27 cellular contexts compared by ENCODE assay signal in the genomic region with DNA sequence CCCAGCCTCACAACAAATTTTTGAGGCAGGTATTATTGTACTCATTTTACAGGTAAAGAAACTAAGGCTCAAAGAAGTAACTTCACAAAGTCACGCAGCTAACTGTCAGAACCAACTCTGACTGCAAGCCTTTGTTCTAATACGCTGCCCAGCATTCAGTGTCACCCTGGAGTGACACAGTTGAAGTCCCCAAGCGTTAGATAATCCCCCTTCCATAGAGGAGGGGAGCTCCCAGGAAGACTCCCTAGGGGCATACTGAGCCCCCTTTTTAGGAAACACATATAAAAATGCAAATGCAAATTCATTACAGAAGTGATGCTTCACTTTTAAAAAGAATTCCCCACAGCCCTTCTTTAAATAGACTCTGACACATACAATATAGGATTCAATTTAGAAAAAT.
DNase-seq lines count a peak whose midpoint lies in the region; ATAC-seq, FAIRE-seq and TF ChIP-seq lines count a peak whose summit lies in the region.
"Had no signal": no experiment of that assay in that cellular context is flagged by ENCODE, and none has a peak within 500 bp of the region (broad histone marks: within the 10 kb centered on the region; RNA-seq: fewer than 3 reads in every experiment).

No MANE protein-coding gene starts in this region.

- H3K4me3 ChIP-seq in A673 (ENCODE audit: low read depth, low read length, poor library complexity, severe bottlenecking): no peak overlapping the region
- peak overlapping the region; percentile 24; the same call in 1 of the 2 replicates for H3K4me3 ChIP-seq in OCI-LY3 (ENCODE audit: low read length)
- H3K4me3 ChIP-seq in upper lobe of right lung: no peak overlapping the region
- H3K4me3 ChIP-seq in neuronal stem cell (ENCODE audit: low read length in 2 of 2): no peak overlapping the region

- H2BK120ac ChIP-seq in neuronal stem cell (ENCODE audit: low read depth, low read length): no peak overlapping the region

- H3K27me3 ChIP-seq in A673 (replicated peaks; ENCODE audit: insufficient read depth, low read depth, low read length, poor library complexity): no peaks in the 10 kb centered on the region
- peaks cover 3% of the 10 kb centered on the region; the same call in 1 of the 2 replicates for H3K27me3 ChIP-seq in OCI-LY3 (ENCODE audit: low read depth, low read length)
- no peaks in the 10 kb centered on the region for H3K27me3 ChIP-seq in upper lobe of right lung
- no peaks in the 10 kb centered on the region for H3K27me3 ChIP-seq in neuronal stem cell (ENCODE audit: control insufficient read depth in 3 of 3, insufficient read depth in 3 of 3, low read depth in 1 of 3, low read length in 3 of 3)
- H3K27me3 ChIP-seq: BE2C had no signal

- H2BK5ac ChIP-seq in neuronal stem cell (ENCODE audit: low read length): no peak overlapping the region

- H3K18ac ChIP-seq in neuronal stem cell (ENCODE audit: low read length): no peak overlapping the region

- H2BK15ac ChIP-seq in neuronal stem cell (ENCODE audit: low read length): no peak overlapping the region

- WGBS in neuronal stem cell (ENCODE audit: extremely low coverage in 2 of 2, insufficient read length in 2 of 2, insufficient replicate concordance in 1 of 2), 2 donors: no CpG with 5 or more reads among the region's 3 CpGs

- no peaks in the 10 kb centered on the region for H3K79me2 ChIP-seq in OCI-LY3 (ENCODE audit: low read length)

- H2BK12ac ChIP-seq in neuronal stem cell (ENCODE audit: low read length): no peak overlapping the region

- no peak overlapping the region for H4K8ac ChIP-seq in neuronal stem cell (ENCODE audit: low read depth, low read length)

- no peak for DNase-seq in A673 (ENCODE audit: low spot score)
- DNase-seq in GM12891 (ENCODE audit: insufficient read length, low spot score): no peak
- DNase-seq in posterior vena cava (ENCODE audit: low spot score): peak; percentile 7
- DNase-seq in upper lobe of right lung: no peak
- no peak for DNase-seq in neuronal stem cell (ENCODE audit: low spot score)
- DNase-seq: ACHN; BE2C; CD4-positive, alpha-beta T cell; MM.1S; NCI-H1092; NCI-H1417 treated with DMSO at 0.1 percent for 48 hours; NCI-H1694 treated with DMSO at 0.1 percent for 48 hours; NCI-H2081 treated with DMSO at 0.1 percent for 48 hours; NCI-H524 treated with DMSO at 0.1 percent for 48 hours; NCI-H82; NK-92 treated with Interleukin-12 subunit alpha and Interleukin-12 subunit beta, amount 100 ng/mL, for 24 hours; SHP77; T-cell had no signal

- H4K20me1 ChIP-seq in OCI-LY3 (ENCODE audit: insufficient read depth, low read length): no peaks in the 10 kb centered on the region

- H4K91ac ChIP-seq in neuronal stem cell (ENCODE audit: low read depth, low read length, poor library complexity): no peak overlapping the region

- no peak for FAIRE-seq in GM12891 (lab: Jason Lieb, UNC)
- FAIRE-seq: D721Med, GM19239 had no signal

- no peak overlapping the region for H3K23ac ChIP-seq in neuronal stem cell (ENCODE audit: low read depth, low read length, poor library complexity)

- H3K79me1 ChIP-seq in neuronal stem cell (ENCODE audit: low read depth, low read length): no peaks in the 10 kb centered on the region

- ATAC-seq in upper lobe of right lung: no peak
- ATAC-seq in HG03135 (IDR thresholded peaks at IDR 0.05; ENCODE audit: unreplicated experiment): no peak
- ATAC-seq in HG02571 (IDR thresholded peaks at IDR 0.05; ENCODE audit: unreplicated experiment): no peak
- ATAC-seq: T-cell had no signal

- H3K4me2 ChIP-seq in OCI-LY3 (ENCODE audit: low read length): peak overlapping the region; percentile 59
- H3K4me2 ChIP-seq in neuronal stem cell (ENCODE audit: insufficient read depth, low read length, poor library complexity, severe bottlenecking): no peak overlapping the region
- H3K4me2 ChIP-seq: KMS-11 had no signal

- no peak overlapping the region for H3K14ac ChIP-seq in neuronal stem cell (ENCODE audit: low read length)

- H3K27ac ChIP-seq in A673 (ENCODE audit: low read depth, low read length, poor library complexity, severe bottlenecking) (peak overlapping the region; percentile 36), OCI-LY3 (ENCODE audit: low read length) (no peak overlapping the region), upper lobe of right lung (no peak overlapping the region), neuronal stem cell (replicated peaks; ENCODE audit: low read length) (no peak overlapping the region)
- H3K27ac ChIP-seq: 22Rv1, HL-60, KMS-11, RWPE1 had no signal

- TF ChIP-seq POLR2A in GM12891 (IDR thresholded peaks at IDR 0.05; ENCODE audit: low read depth, low read length): no peak

- POLR2A ChIA-PET in A673 (lab: Charles Lee; ENCODE audit: low non-redundant PET): no interaction called here

- no peaks in the 10 kb centered on the region for H3K36me3 ChIP-seq in A673 (ENCODE audit: insufficient read depth, low read length, poor library complexity, severe bottlenecking)
- no peaks in the 10 kb centered on the region for H3K36me3 ChIP-seq in OCI-LY3 (replicated peaks; ENCODE audit: low read depth, low read length)
- no peaks in the 10 kb centered on the region for H3K36me3 ChIP-seq in upper lobe of right lung
- no peaks in the 10 kb centered on the region for H3K36me3 ChIP-seq in neuronal stem cell (replicated peaks in 1 of 2; ENCODE audit: control insufficient read depth in 2 of 2, insufficient read depth in 2 of 2, low read length in 2 of 2)
- H3K36me3 ChIP-seq: BE2C had no signal

- H3K4me1 ChIP-seq in A673 (ENCODE audit: insufficient read depth, low read length, poor library complexity, severe bottlenecking) (peaks cover 25% of the 10 kb centered on the region), OCI-LY3 (ENCODE audit: low read length) (peaks cover 34% of the 10 kb centered on the region), upper lobe of right lung (no peaks in the 10 kb centered on the region), neuronal stem cell (ENCODE audit: control insufficient read depth in 2 of 2, insufficient read depth in 1 of 2, low read depth in 1 of 2, low read length in 2 of 2) (peaks cover 0 to 12% of the 10 kb centered on the region in 2 donors)
- H3K4me1 ChIP-seq: BE2C had no signal

- H3K9me3 ChIP-seq in A673 (ENCODE audit: low read depth, low read length, poor library complexity, severe bottlenecking): no peaks in the 10 kb centered on the region
- no peaks in the 10 kb centered on the region for H3K9me3 ChIP-seq in OCI-LY3 (ENCODE audit: insufficient read depth, low read length)
- no peaks in the 10 kb centered on the region for H3K9me3 ChIP-seq in upper lobe of right lung
- H3K9me3 ChIP-seq in neuronal stem cell (replicated peaks in 1 of 2; ENCODE audit: control insufficient read depth in 2 of 2, insufficient read depth in 1 of 2, low read depth in 1 of 2, low read length in 2 of 2): no peaks in the 10 kb centered on the region
- H3K9me3 ChIP-seq: BE2C had no signal

- H2AFZ ChIP-seq in OCI-LY3 (ENCODE audit: low read depth, low read length) (no peak overlapping the region), neuronal stem cell (ENCODE audit: low read length) (no peak overlapping the region)

- BruUV-seq in A673 (replicated peaks; lab: Mats Ljungman, UMichigan): no TSS peak

- no peak overlapping the region for H3K4ac ChIP-seq in neuronal stem cell (ENCODE audit: low read length)

- no peak overlapping the region for H3K9ac ChIP-seq in OCI-LY3 (ENCODE audit: low read length)
- no peak overlapping the region for H3K9ac ChIP-seq in neuronal stem cell (ENCODE audit: low read depth, low read length, poor library complexity)
- H3K9ac ChIP-seq: KMS-11 had no signal

- intact Hi-C loops in A673 (cut with micrococcal nuclease; ENCODE audit: unreplicated experiment): no loop called here
- intact Hi-C loops in posterior vena cava (cut with DNase I): no loop called here
- intact Hi-C loops in upper lobe of right lung (cut with DNase I): no loop called here

- no peak overlapping the region for H2AK5ac ChIP-seq in neuronal stem cell (ENCODE audit: low read depth, low read length)

- CTCF ChIA-PET in A673 (lab: Charles Lee): no interaction called here

- no peak for TF ChIP-seq CTCF in A673 (conservative IDR thresholded peaks at IDR 0.05; ENCODE audit: low read depth, low read length)
- TF ChIP-seq CTCF in OCI-LY3 (IDR thresholded peaks at IDR 0.05; ENCODE audit: low read depth, low read length): no peak
- TF ChIP-seq CTCF in upper lobe of right lung (IDR thresholded peaks at IDR 0.05): no peak

TF ChIP-seq in GM12891, 5 proteins besides CTCF, POLR2A, EP300 and RAD21:
- TF ChIP-seq POU2F2 (IDR thresholded peaks at IDR 0.05; ENCODE audit: low read depth, low read length) (0 out of 2 replicates have a peak, but pooled peaks have one; percentile 30), POLR2AphosphoS5 (IDR thresholded peaks at IDR 0.05; ENCODE audit: low read depth, low read length) (no peak)
